20 cellular contexts compared by ENCODE assay signal in genomic region chr2:8594731-8595427, GRCh38.
DNase-seq lines count a peak whose midpoint lies in the region; ATAC-seq, FAIRE-seq and TF ChIP-seq lines count a peak whose summit lies in the region.
"Had no signal": no experiment of that assay in that cellular context is flagged by ENCODE, and none has a peak within 500 bp of the region (broad histone marks: within the 10 kb centered on the region; RNA-seq: fewer than 3 reads in every experiment).

No MANE protein-coding gene starts in this region.

- H3K36me3 ChIP-seq in osteoblast (ENCODE audit: insufficient read depth, low read length) = no peaks in the 10 kb centered on the region
- no peaks in the 10 kb centered on the region for H3K36me3 ChIP-seq in PC-9 (ENCODE audit: low read depth)

- H3F3A ChIP-seq in PC-9 (ENCODE audit: insufficient read depth, low read depth) = no peaks in the 10 kb centered on the region

- no peak for FAIRE-seq in A549 (lab: Jason Lieb, UNC)
- no peak for FAIRE-seq in GM12892 (lab: Jason Lieb, UNC)
- FAIRE-seq: kidney had no signal

- H4K20me1 ChIP-seq in osteoblast (ENCODE audit: insufficient read depth, low read length) = no peaks in the 10 kb centered on the region
- 0 out of 2 replicates have a peak, but pooled peaks cover 6% of the 10 kb centered on the region for H4K20me1 ChIP-seq in PC-9 (ENCODE audit: insufficient read depth)

- no peak overlapping the region for H2AFZ ChIP-seq in osteoblast (ENCODE audit: low read length)
- H2AFZ ChIP-seq in PC-9 = no peak overlapping the region

- TF ChIP-seq RAD21 in A549 (conservative IDR thresholded peaks at IDR 0.05 in 1 of 2, IDR thresholded peaks at IDR 0.05 in 1 of 2) = no peak

- no peaks in the 10 kb centered on the region for H3K9me2 ChIP-seq in PC-9 (ENCODE audit: insufficient read depth)

- H3K4me1 ChIP-seq in A549 (peaks cover 21% of the 10 kb centered on the region), osteoblast (ENCODE audit: insufficient read depth, low read length) (peaks cover 14% of the 10 kb centered on the region), PC-9 (replicated peaks; ENCODE audit: insufficient read depth) (no peaks in the 10 kb centered on the region)
- H3K4me1 ChIP-seq: psoas muscle, testis had no signal

- DNase-seq in A549 (ENCODE audit: low read depth in 1 of 2, low spot score in 1 of 2) = no peak
- peak; percentile 65 for DNase-seq in GM03348 (ENCODE audit: low spot score)
- DNase-seq in choroid plexus epithelial cell (ENCODE audit: low read depth) = peak; percentile 45
- DNase-seq in osteoblast (ENCODE audit: insufficient read length, low spot score, missing footprints) = peak; percentile 76
- DNase-seq in SHP77 (lab: John Stamatoyannopoulos, UW) = no peak
- no peak for DNase-seq in PC-9
- no peak for DNase-seq in GM12892 (ENCODE audit: insufficient read length)
- DNase-seq: activated T-cell treated with anti-CD3 and anti-CD28 coated beads for 4 hours; CD8-positive, alpha-beta T cell; DMS79; foreskin melanocyte; hippocampal formation; kidney; naive B cell; NCI-H1930; NCI-H446 treated with DMSO at 0.1 percent for 48 hours; psoas muscle; testis had no signal

- no TSS peak for BruUV-seq in PC-9 (replicated peaks; lab: Mats Ljungman, UMichigan)

- H3K4me2 ChIP-seq in A549 (no peak overlapping the region), osteoblast (ENCODE audit: insufficient read depth, low read length) (no peak overlapping the region), PC-9 (no peak overlapping the region)
- H3K4me2 ChIP-seq: KMS-11 had no signal

- H3K79me2 ChIP-seq in osteoblast (ENCODE audit: insufficient read depth, low read length) (no peaks in the 10 kb centered on the region), PC-9 (ENCODE audit: low read depth) (no peaks in the 10 kb centered on the region)

- CTCF ChIA-PET in A549 (lab: Yijun Ruan, JAX) = no interaction called here
- CTCF ChIA-PET in PC-9 (lab: Charles Lee) = no interaction called here

- POLR2A ChIA-PET in A549 (lab: Yijun Ruan, JAX) (no interaction called here), PC-9 (lab: Charles Lee; ENCODE audit: unreplicated experiment) (no interaction called here)

- 83% methylated on average over 18 of the region's 18 CpGs for WGBS in A549 (ENCODE audit: missing lambda C conversion rate)

- no peak for ATAC-seq in A549
- ATAC-seq: CD8-positive, alpha-beta T cell; psoas muscle had no signal

- H3K27ac ChIP-seq in A549 (peak overlapping the region; percentile 91; a peak in 5 of 6 replicates), osteoblast (ENCODE audit: low read depth, low read length) (no peak overlapping the region), PC-9 (no peak overlapping the region)
- H3K27ac ChIP-seq: KMS-11, psoas muscle, RWPE1, testis had no signal

- H3K4me3 ChIP-seq in A549 = no peak overlapping the region
- no peak overlapping the region for H3K4me3 ChIP-seq in choroid plexus epithelial cell (ENCODE audit: low read depth, low read length)
- H3K4me3 ChIP-seq in osteoblast (ENCODE audit: insufficient read depth, low read length) = no peak overlapping the region
- H3K4me3 ChIP-seq in PC-9 = no peak overlapping the region
- H3K4me3 ChIP-seq: psoas muscle, testis had no signal

- TF ChIP-seq EP300 in A549 (IDR thresholded peaks at IDR 0.05) = no peak

- intact Hi-C loops in PC-9 (cut with micrococcal nuclease; ENCODE audit: unreplicated experiment) = no loop called here

- TF ChIP-seq CTCF in A549 (IDR thresholded peaks at IDR 0.05) (no peak), choroid plexus epithelial cell (conservative IDR thresholded peaks at IDR 0.05; ENCODE audit: low read depth, low read length) (no peak), osteoblast (IDR thresholded peaks at IDR 0.05; ENCODE audit: extremely low read depth, low read depth, low read length) (no peak), PC-9 (conservative IDR thresholded peaks at IDR 0.05) (no peak)

- no peak for TF ChIP-seq POLR2A in A549 (IDR thresholded peaks at IDR 0.05; ENCODE audit: low read length)
- TF ChIP-seq POLR2A in GM12892 (IDR thresholded peaks at IDR 0.05; ENCODE audit: low read depth, low read length) = no peak

- H3K27me3 ChIP-seq in osteoblast (ENCODE audit: insufficient read depth, low read length) = no peaks in the 10 kb centered on the region
- H3K27me3 ChIP-seq in PC-9 (ENCODE audit: insufficient read depth, low read depth) = peaks cover 62% of the 10 kb centered on the region
- H3K27me3 ChIP-seq: testis had no signal

- H3K9me3 ChIP-seq in A549 (no peaks in the 10 kb centered on the region), osteoblast (ENCODE audit: low read depth, low read length) (no peaks in the 10 kb centered on the region), PC-9 (ENCODE audit: insufficient read depth, low read depth) (no peaks in the 10 kb centered on the region)
- H3K9me3 ChIP-seq: psoas muscle, testis had no signal

TF ChIP-seq in A549, 52 proteins besides CTCF, POLR2A, EP300 and RAD21:
- TF ChIP-seq MYC (IDR thresholded peaks at IDR 0.05; ENCODE audit: borderline replicate concordance, low read length) (no peak), ESRRA (IDR thresholded peaks at IDR 0.05; ENCODE audit: borderline replicate concordance, low read length) (no peak), ZNF302 (CRISPR knock-in tag; IDR thresholded peaks at IDR 0.05) (no peak)
- TF ChIP-seq, protein P1, sequence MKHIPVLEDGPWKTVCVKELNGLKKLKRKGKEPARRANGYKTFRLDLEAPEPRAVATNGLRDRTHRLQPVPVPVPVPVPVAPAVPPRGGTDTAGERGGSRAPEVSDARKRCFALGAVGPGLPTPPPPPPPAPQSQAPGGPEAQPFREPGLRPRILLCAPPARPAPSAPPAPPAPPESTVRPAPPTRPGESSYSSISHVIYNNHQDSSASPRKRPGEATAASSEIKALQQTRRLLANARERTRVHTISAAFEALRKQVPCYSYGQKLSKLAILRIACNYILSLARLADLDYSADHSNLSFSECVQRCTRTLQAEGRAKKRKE (CRISPR knock-in tag; IDR thresholded peaks at IDR 0.05; ENCODE audit: low read depth) = no peak

Comparison
In these comparisons a context has a peak if more than half of its experiments do, and no peak if none do; other contexts are left out.
1. DNase-seq: peak in GM03348 (single experiment), choroid plexus epithelial cell (single experiment) and osteoblast (single experiment); none in A549 (0 of 2), SHP77 (0 of 2), PC-9 (0 of 2) and GM12892 (single experiment).
2. H3K27ac ChIP-seq: peak in A549 (2 of 2); none in osteoblast (single experiment) and PC-9 (single experiment).